In genomic region chr16:18789515-18789849, GRCh38 we compare ENCODE assay signal across 8 cellular contexts. TPM values are rescaled to one million over a fixed set of nuclear protein-coding genes. Genes with fewer than 3 reads are reported as not detected.
DNase-seq lines count a peak whose midpoint lies in the region; ATAC-seq and TF ChIP-seq lines count a peak whose summit lies in the region.

No MANE protein-coding gene starts in this region.

- H3K4me3 ChIP-seq in HAP-1, result peak overlapping the region; percentile 95
- peak overlapping the region; percentile 96 for H3K4me3 ChIP-seq in iPS-11a (ENCODE audit: low read depth, low read length)
- H3K4me3 ChIP-seq in smooth muscle cell, result peak overlapping the region; percentile 94

- DNase-seq in HAP-1 (ENCODE audit: low spot score in 2 of 2), result no peak
- DNase-seq in activated CD8-positive, alpha-beta T cell treated with anti-CD3 and anti-CD28 coated beads, Interleukin-2, amount 10 ng/mL, durations not matched to agents 7 days and 5 days, result no peak
- DNase-seq in smooth muscle cell (lab: John Stamatoyannopoulos, UW; ENCODE audit: unreplicated experiment), result no peak
- DNase-seq in amygdala (lab: John Stamatoyannopoulos, UW), result no peak
- DNase-seq in activated CD4-positive, alpha-beta T cell treated with anti-CD3 and anti-CD28 coated beads, Interleukin-2, amount 50 U/mL, for 4 hours, result no peak

- H3K27me3 Mint-ChIP-seq in activated CD8-positive, alpha-beta T cell treated with anti-CD3 and anti-CD28 coated beads, Interleukin-2, amount 10 ng/mL, durations not matched to agents 7 days and 5 days (ENCODE audit: low read depth), result no peaks in the 10 kb centered on the region

- peaks cover 90% of the 10 kb centered on the region for H3K36me3 Mint-ChIP-seq in activated CD8-positive, alpha-beta T cell treated with anti-CD3 and anti-CD28 coated beads, Interleukin-2, amount 10 ng/mL, durations not matched to agents 7 days and 5 days (ENCODE audit: low read depth)

- H3K4me1 Mint-ChIP-seq in activated CD8-positive, alpha-beta T cell treated with anti-CD3 and anti-CD28 coated beads, Interleukin-2, amount 10 ng/mL, durations not matched to agents 7 days and 5 days (ENCODE audit: low read depth), result peaks cover 74% of the 10 kb centered on the region

- peaks cover 57% of the 10 kb centered on the region for H3K79me2 ChIP-seq in smooth muscle cell (ENCODE audit: low read depth)

- H3K27ac ChIP-seq in smooth muscle cell (ENCODE audit: low read depth), result peak overlapping the region; percentile 78

- peaks cover 44% of the 10 kb centered on the region for H3F3A ChIP-seq in smooth muscle cell (ENCODE audit: low read depth)

- POLR2A ChIA-PET in activated CD8-positive, alpha-beta T cell treated with anti-CD3 and anti-CD28 coated beads, Interleukin-2, amount 10 ng/mL, durations not matched to agents 7 days and 5 days (lab: Charles Lee), result interaction anchor here (0.6 to 9.5 kb wide), 6 partner anchors 10 to 278 kb away, joined by 3 to 189 read pairs (median 6); partner anchors contain the start of genes ARL6IP1 and COQ7

- in situ Hi-C loops in HAP-1 (cut with MboI; ENCODE audit: low sequenced_read_pairs), result no loop called here

- peaks cover 56% of the 10 kb centered on the region for H4K20me1 ChIP-seq in smooth muscle cell (ENCODE audit: low read depth)

- peak overlapping the region; percentile 95 for H3K4me3 Mint-ChIP-seq in activated CD8-positive, alpha-beta T cell treated with anti-CD3 and anti-CD28 coated beads, Interleukin-2, amount 10 ng/mL, durations not matched to agents 7 days and 5 days

- H2AFZ ChIP-seq in smooth muscle cell (ENCODE audit: low read depth), result no peak overlapping the region

- H3K9me3 ChIP-seq in HAP-1 (no peaks in the 10 kb centered on the region; the same call in 1 of the 2 replicates), smooth muscle cell (replicated peaks; ENCODE audit: low read depth) (no peaks in the 10 kb centered on the region)

- H3K27me3 ChIP-seq in HAP-1 (ENCODE audit: low read depth) (no peaks in the 10 kb centered on the region), smooth muscle cell (ENCODE audit: low read depth) (no peaks in the 10 kb centered on the region)

- H3K4me1 ChIP-seq in HAP-1 (peaks cover 27% of the 10 kb centered on the region), smooth muscle cell (ENCODE audit: low read depth) (peaks cover 32% of the 10 kb centered on the region)

- 0% methylated on average over 5 of the region's 5 CpGs for WGBS in smooth muscle cell (ENCODE audit: low lambda C conversion rate)

- H3K9ac ChIP-seq in smooth muscle cell (ENCODE audit: low read depth), result peak overlapping the region; percentile 95

- H3K9me3 Mint-ChIP-seq in activated CD8-positive, alpha-beta T cell treated with anti-CD3 and anti-CD28 coated beads, Interleukin-2, amount 10 ng/mL, durations not matched to agents 7 days and 5 days (ENCODE audit: insufficient read depth), result no peaks in the 10 kb centered on the region

- CTCF ChIA-PET in activated CD8-positive, alpha-beta T cell treated with anti-CD3 and anti-CD28 coated beads, Interleukin-2, amount 10 ng/mL, durations not matched to agents 7 days and 5 days (lab: Charles Lee), result interaction anchor here (1.5 to 9.1 kb wide), 2 partner anchors 13 to 22 kb away, joined by 6 to 142 read pairs; partner anchors contain the start of gene ARL6IP1

- TF ChIP-seq CTCF in smooth muscle cell (IDR thresholded peaks at IDR 0.05; ENCODE audit: borderline replicate concordance, insufficient read depth, poor library complexity, severe bottlenecking), result no peak

- peak overlapping the region; percentile 97 for H3K4me2 ChIP-seq in smooth muscle cell

- peak overlapping the region; percentile 92 for H3K27ac Mint-ChIP-seq in activated CD8-positive, alpha-beta T cell treated with anti-CD3 and anti-CD28 coated beads, Interleukin-2, amount 10 ng/mL, durations not matched to agents 7 days and 5 days

- ATAC-seq in activated CD8-positive, alpha-beta T cell treated with anti-CD3 and anti-CD28 coated beads, Interleukin-2, amount 10 ng/mL, durations not matched to agents 7 days and 5 days, result no peak
- ATAC-seq in HG03439 (IDR thresholded peaks at IDR 0.05; ENCODE audit: unreplicated experiment) (no peak), HG02981 (IDR thresholded peaks at IDR 0.05; ENCODE audit: unreplicated experiment) (no peak)

- peaks cover 89% of the 10 kb centered on the region for H3K36me3 ChIP-seq in HAP-1 (replicated peaks)
- peaks cover 5% of the 10 kb centered on the region for H3K36me3 ChIP-seq in smooth muscle cell (ENCODE audit: low read depth)

RNA-seq across cellular contexts. Expression of gene RPS15A, which starts 0.7 kb away (rescaled TPM):
- 1,000 to 10,000 TPM; 1,594 to 1,602 TPM for total RNA-seq in activated CD8-positive, alpha-beta T cell treated with anti-CD3 and anti-CD28 coated beads, Interleukin-2, amount 10 ng/mL, durations not matched to agents 7 days and 5 days
- 2,766 and 3,271 TPM in 2 replicates for total RNA-seq in smooth muscle cell
- 589 and 653 TPM in 2 replicates for polyA plus RNA-seq in smooth muscle cell

RNA-seq across cellular contexts. Expression of gene ARL6IP1, which starts 11.9 kb away (rescaled TPM):
- 100 to 1,000 TPM; 234 to 240 TPM for total RNA-seq in activated CD8-positive, alpha-beta T cell treated with anti-CD3 and anti-CD28 coated beads, Interleukin-2, amount 10 ng/mL, durations not matched to agents 7 days and 5 days
- 166 and 205 TPM in 2 replicates for total RNA-seq in smooth muscle cell
- 87.3 and 90.6 TPM in 2 replicates for polyA plus RNA-seq in smooth muscle cell
